9 cellular contexts compared by ENCODE assay signal in the genomic region with DNA sequence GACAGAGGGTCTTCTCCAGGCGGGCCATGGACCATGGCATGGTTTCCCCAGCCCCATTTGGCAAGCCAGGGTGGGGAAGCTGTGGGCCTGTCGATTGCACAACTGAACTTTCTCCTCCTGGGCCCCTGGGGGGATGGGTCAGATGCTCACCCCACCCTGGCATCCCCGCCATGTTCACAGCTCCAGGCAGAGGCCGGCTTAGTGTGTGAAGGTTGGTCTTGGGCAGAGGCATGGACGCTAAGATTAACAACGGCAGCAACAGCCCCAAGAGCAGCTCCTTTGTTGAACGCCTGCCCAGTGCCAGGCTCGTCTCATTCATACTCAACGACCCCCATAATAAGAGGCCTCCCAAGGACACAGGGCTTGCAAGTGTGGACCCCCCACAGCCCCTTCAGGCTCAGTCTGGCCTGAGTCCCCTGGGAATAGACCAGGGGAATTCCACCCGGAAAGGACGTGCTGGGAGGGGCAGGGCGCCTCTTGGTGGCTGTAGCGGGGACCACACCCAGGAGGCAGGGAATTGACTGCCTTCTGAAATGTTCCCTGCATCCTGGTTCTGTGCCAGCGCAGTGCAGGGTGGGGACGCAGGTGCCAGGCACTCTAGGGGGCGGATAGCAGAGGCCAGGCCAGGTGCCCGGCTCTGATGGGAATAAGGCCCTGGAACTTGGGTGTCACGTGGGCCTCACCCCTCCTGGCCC. TPM values are rescaled to one million over a fixed set of nuclear protein-coding genes. Genes with fewer than 3 reads are reported as not detected.
A peak's percentile ranks its signal among the peaks of the same experiment; 100 is the strongest.
DNase-seq lines count a peak whose midpoint lies in the region; ATAC-seq, FAIRE-seq and TF ChIP-seq lines count a peak whose summit lies in the region.
"Had no signal": no experiment of that assay in that cellular context is flagged by ENCODE, and none has a peak within 500 bp of the region (broad histone marks: within the 10 kb centered on the region; RNA-seq: fewer than 3 reads in every experiment).

No MANE protein-coding gene starts in this region.

- POLR2A ChIA-PET in H1 (lab: Charles Lee; ENCODE audit: partially characterized antibody) = interaction anchor here (2.3 kb wide), 1 partner anchor 9 kb away, joined by 11 read pairs; no protein-coding TSS in a partner anchor

- WGBS in H1 (ENCODE audit: extremely low coverage in 1 of 2, insufficient coverage in 1 of 2, insufficient read length in 1 of 2, insufficient replicate concordance in 2 of 2, low coverage in 1 of 2, low lambda C conversion rate in 2 of 2, missing lambda C conversion rate in 1 of 2), 2 experiments = 73% methylated on average over 17 of the region's 18 CpGs; no CpG with 5 or more reads in 1 of the 2 experiments

- ATAC-seq in DND-41 (ENCODE audit: insufficient read depth, low read depth) (no peak), HG03139 (IDR thresholded peaks at IDR 0.05; ENCODE audit: unreplicated experiment) (no peak), left lobe of liver (no peak), HG03280 (IDR thresholded peaks at IDR 0.05; ENCODE audit: unreplicated experiment) (no peak), HG03039 (IDR thresholded peaks at IDR 0.05; ENCODE audit: unreplicated experiment) (no peak)

- TF ChIP-seq CTCF in DND-41 (IDR thresholded peaks at IDR 0.05; ENCODE audit: borderline replicate concordance, extremely low read depth, low read length, poor library complexity, severe bottlenecking) (peak; percentile 33), H1 (IDR thresholded peaks at IDR 0.05; ENCODE audit: control extremely low read depth in 1 of 3, insufficient read depth in 1 of 3, low read depth in 1 of 3, low read length in 3 of 3) (peak; percentile 74 to 91 (median 84)), neutrophil (IDR thresholded peaks at IDR 0.05) (peak; percentile 40)

- H3K14ac ChIP-seq in H1 (ENCODE audit: insufficient read length) = no peak overlapping the region

- H3K4me3 ChIP-seq in DND-41 (ENCODE audit: low read depth in 1 of 2, low read length in 2 of 2) (no peak overlapping the region), H1 (ENCODE audit: extremely low read depth in 1 of 4, insufficient read depth in 2 of 4, low read depth in 3 of 4, low read length in 4 of 4) (no peak overlapping the region), neutrophil (ENCODE audit: low read depth in 1 of 2, low read length in 1 of 2) (no peak overlapping the region)

- H3K27me3 ChIP-seq in DND-41 (ENCODE audit: insufficient read depth, low read length, poor library complexity) = no peaks in the 10 kb centered on the region
- H3K27me3 ChIP-seq in H1 (replicated peaks in 1 of 4; ENCODE audit: control insufficient read depth in 3 of 4, extremely low read depth in 1 of 4, insufficient read depth in 3 of 4, low read length in 3 of 4) = no peaks in the 10 kb centered on the region; a peak in 1 of 7 replicates
- no peaks in the 10 kb centered on the region for H3K27me3 ChIP-seq in neutrophil

- no peaks in the 10 kb centered on the region for H3K79me1 ChIP-seq in H1 (ENCODE audit: low read depth, low read length)

- no peak overlapping the region for H3K4ac ChIP-seq in H1 (replicated peaks; ENCODE audit: insufficient read length, low read depth, low read length)

- no peak overlapping the region for H2BK120ac ChIP-seq in H1 (replicated peaks; ENCODE audit: low read depth, low read length)

- H2BK15ac ChIP-seq in H1 (ENCODE audit: low read length) = no peak overlapping the region

- H4K20me1 ChIP-seq in DND-41 (ENCODE audit: insufficient read depth, low read length) (peaks cover 2% of the 10 kb centered on the region; the same call in 1 of the 2 replicates), H1 (replicated peaks in 1 of 2; ENCODE audit: control insufficient read depth in 1 of 2, insufficient read depth in 2 of 2, low read length in 2 of 2) (peaks cover 0 to 4% of the 10 kb centered on the region in 2 experiments)

- H3K36me3 ChIP-seq in DND-41 (ENCODE audit: insufficient read depth, low read length) (no peaks in the 10 kb centered on the region), H1 (ENCODE audit: control insufficient read depth in 2 of 4, insufficient read depth in 4 of 4, low read length in 3 of 4) (no peaks in the 10 kb centered on the region), neutrophil (peaks cover 75% of the 10 kb centered on the region)

- H3K18ac ChIP-seq in H1 (ENCODE audit: extremely low read depth, low read length) = 0 out of 2 replicates have a peak overlapping the region, but pooled peaks have one; percentile 32

- H2BK20ac ChIP-seq in H1 (ENCODE audit: low read length) = no peak overlapping the region

- no peak overlapping the region for H2BK12ac ChIP-seq in H1 (ENCODE audit: low read depth, low read length)

- H3K23me2 ChIP-seq in H1 (ENCODE audit: low read depth, low read length) = no peaks in the 10 kb centered on the region

- no peak overlapping the region for H2BK5ac ChIP-seq in H1 (ENCODE audit: low read depth, low read length)

- no peak for TF ChIP-seq EP300 in H1 (IDR thresholded peaks at IDR 0.05; ENCODE audit: borderline replicate concordance in 1 of 2, low read depth in 2 of 2, low read length in 2 of 2)

- no peak overlapping the region for H4K8ac ChIP-seq in H1 (ENCODE audit: extremely low read depth, insufficient read depth, low read length)

- no peak for FAIRE-seq in H1 (lab: Jason Lieb, UNC)

- H3K4me1 ChIP-seq in DND-41 (ENCODE audit: insufficient read depth, low read length) (no peaks in the 10 kb centered on the region), H1 (replicated peaks in 1 of 4; ENCODE audit: control insufficient read depth in 3 of 4, insufficient read depth in 4 of 4, low read length in 3 of 4) (peaks cover 0 to 8% (median 5%) of the 10 kb centered on the region in 4 experiments; a peak in 4 of 7 replicates), neutrophil (ENCODE audit: control insufficient read depth in 1 of 2, insufficient read depth in 1 of 2, low read depth in 1 of 2, low read length in 1 of 2) (peaks cover 51 to 66% of the 10 kb centered on the region in 2 experiments)

- H3K9me3 ChIP-seq in DND-41 (ENCODE audit: insufficient read depth, low read length, severe bottlenecking) = no peaks in the 10 kb centered on the region
- no peaks in the 10 kb centered on the region for H3K9me3 ChIP-seq in H1 (ENCODE audit: insufficient read depth in 2 of 2, low read depth in 1 of 2, low read length in 1 of 2)
- H3K9me3 ChIP-seq in neutrophil = no peaks in the 10 kb centered on the region

- H3K9ac ChIP-seq in DND-41 (ENCODE audit: low read depth, low read length) (no peak overlapping the region), H1 (replicated peaks in 1 of 4; ENCODE audit: extremely low read depth in 1 of 4, low read depth in 3 of 4, low read length in 3 of 4) (no peak overlapping the region; a peak in 1 of 7 replicates)

- H3K4me2 ChIP-seq in DND-41 (ENCODE audit: insufficient read depth, low read length) (no peak overlapping the region), H1 (ENCODE audit: insufficient read depth in 1 of 2, low read depth in 2 of 2, low read length in 2 of 2) (no peak overlapping the region)

- no peak overlapping the region for H3K27ac ChIP-seq in DND-41 (ENCODE audit: low read length)
- no peak overlapping the region for H3K27ac ChIP-seq in H1 (ENCODE audit: low read depth, low read length)
- peak overlapping the region; percentile 89 for H3K27ac ChIP-seq in neutrophil

- H3K23ac ChIP-seq in H1 (ENCODE audit: insufficient read length) = no peak overlapping the region

- peak; percentile 74 to 81 for TF ChIP-seq RAD21 in H1 (IDR thresholded peaks at IDR 0.05 in 1 of 2, conservative IDR thresholded peaks at IDR 0.05 in 1 of 2; ENCODE audit: low read depth in 2 of 2, low read length in 2 of 2)

- no peak for DNase-seq in DND-41
- DNase-seq in HuH-7.5 (ENCODE audit: low spot score) = peak; percentile 49
- DNase-seq in H1 (ENCODE audit: low read depth in 1 of 2, low spot score in 2 of 2) = peak in 1 of 2 experiments; percentile 77
- no peak for DNase-seq in left lobe of liver (ENCODE audit: low spot score)
- DNase-seq: immature natural killer cell had no signal

- CTCF ChIA-PET in H1 (lab: Charles Lee; ENCODE audit: partially characterized antibody) = interaction anchor here (0.6 to 1.3 kb wide), 13 partner anchors 10 to 360 kb away, joined by 3 to 4 read pairs (median 3); a partner anchor contains a TSS

- no peak for TF ChIP-seq POLR2A in H1 (IDR thresholded peaks at IDR 0.05; ENCODE audit: control extremely low read depth in 1 of 2, low read depth in 2 of 2, low read length in 2 of 2)

- H2AFZ ChIP-seq in DND-41 (ENCODE audit: low read depth, low read length) (no peak overlapping the region), H1 (ENCODE audit: low read length) (no peak overlapping the region)

- no peak overlapping the region for H3K56ac ChIP-seq in H1 (replicated peaks; ENCODE audit: insufficient read length, low read depth, low read length)

- H3K79me2 ChIP-seq in DND-41 (ENCODE audit: insufficient read depth, low read length) (no peaks in the 10 kb centered on the region), H1 (ENCODE audit: control insufficient read depth in 1 of 2, insufficient read depth in 2 of 2, low read length in 2 of 2) (no peaks in the 10 kb centered on the region)

- H4K5ac ChIP-seq in H1 (ENCODE audit: insufficient read length, low read depth, low read length) = no peak overlapping the region

- H2AK5ac ChIP-seq in H1 (ENCODE audit: low read depth, low read length) = no peak overlapping the region

- no peak overlapping the region for H4K91ac ChIP-seq in H1 (replicated peaks; ENCODE audit: insufficient read length, low read length)

RNA-seq across cellular contexts. Expression of a gene that starts 8.3 kb away (rescaled TPM):
- total RNA-seq in H1 (2021; fragmentation: NEBNext Ultra II Directional; extraction: Animal tissue kit (Norgen Biotek cat#: 25700)) = 19.2 and 19.9 TPM in 2 replicates
- polyA plus RNA-seq in H1 (2011; rRNA removed) = 51.5 and 63.4 TPM in 2 replicates
- polyA plus RNA-seq in H1 (2011; cell fraction: cytosol; rRNA removed) = 31.2 TPM
- polyA plus RNA-seq in H1 (2011; cell fraction: nucleus; rRNA removed) = 31.8 TPM
- 9.5 to 28.2 TPM (median 19.1 TPM) in 4 replicates for polyA plus RNA-seq in H1 (2012, experiment 1 of 2)
- 21.4 TPM for polyA plus RNA-seq in H1 (2012, experiment 2 of 2)
- polyA plus RNA-seq in H1 (2013, experiment 1 of 2) = 37.2 TPM
- 37.9 TPM for polyA plus RNA-seq in H1 (2013, experiment 2 of 2)
- polyA minus RNA-seq in H1 (2011; rRNA and poly(A)+ RNA removed) = 1.3 and 4.3 TPM in 2 replicates
- polyA minus RNA-seq in H1 (2011; cell fraction: cytosol; rRNA and poly(A)+ RNA removed) = 9.0 TPM
- 7.9 TPM for polyA minus RNA-seq in H1 (2011; cell fraction: nucleus; rRNA and poly(A)+ RNA removed)
- total RNA-seq in left lobe of liver = 32.2 TPM

RNA-seq across cellular contexts. Expression of a gene that starts 16.4 kb away (rescaled TPM):
- total RNA-seq in H1 (2021; fragmentation: NEBNext Ultra II Directional; extraction: Animal tissue kit (Norgen Biotek cat#: 25700)) = 13.7 and 15.8 TPM in 2 replicates
- 17.4 and 20.8 TPM in 2 replicates for polyA plus RNA-seq in H1 (2011; rRNA removed)
- polyA plus RNA-seq in H1 (2011; cell fraction: cytosol; rRNA removed) = 20.9 TPM
- 14.6 TPM for polyA plus RNA-seq in H1 (2011; cell fraction: nucleus; rRNA removed)
- 8.8 to 14.5 TPM (median 12.6 TPM) in 4 replicates for polyA plus RNA-seq in H1 (2012, experiment 1 of 2)
- 16.4 TPM for polyA plus RNA-seq in H1 (2012, experiment 2 of 2)
- polyA plus RNA-seq in H1 (2013, experiment 1 of 2) = 10.2 TPM
- 10.4 TPM for polyA plus RNA-seq in H1 (2013, experiment 2 of 2)
- polyA minus RNA-seq in H1 (2011; rRNA and poly(A)+ RNA removed) = 8.0 and 9.4 TPM in 2 replicates
- polyA minus RNA-seq in H1 (2011; cell fraction: cytosol; rRNA and poly(A)+ RNA removed) = 10.6 TPM
- 19.0 TPM for polyA minus RNA-seq in H1 (2011; cell fraction: nucleus; rRNA and poly(A)+ RNA removed)
- total RNA-seq in left lobe of liver = 13.6 TPM

RNA-seq across cellular contexts. Expression of a gene that starts 27.3 kb away (rescaled TPM):
- 124 and 125 TPM in 2 replicates for total RNA-seq in H1 (2021; fragmentation: NEBNext Ultra II Directional; extraction: Animal tissue kit (Norgen Biotek cat#: 25700))
- polyA plus RNA-seq in H1 (2011; rRNA removed) = 101 and 152 TPM in 2 replicates
- polyA plus RNA-seq in H1 (2011; cell fraction: cytosol; rRNA removed) = 63.8 TPM
- polyA plus RNA-seq in H1 (2011; cell fraction: nucleus; rRNA removed) = 119 TPM
- polyA plus RNA-seq in H1 (2012, experiment 1 of 2) = 78.9 to 105 TPM (median 98.6 TPM) in 4 replicates
- polyA plus RNA-seq in H1 (2012, experiment 2 of 2) = 117 TPM
- polyA plus RNA-seq in H1 (2013, experiment 1 of 2) = 71.1 TPM
- polyA plus RNA-seq in H1 (2013, experiment 2 of 2) = 74.2 TPM
- 50.6 and 56.1 TPM in 2 replicates for polyA minus RNA-seq in H1 (2011; rRNA and poly(A)+ RNA removed)
- 63.1 TPM for polyA minus RNA-seq in H1 (2011; cell fraction: cytosol; rRNA and poly(A)+ RNA removed)
- polyA minus RNA-seq in H1 (2011; cell fraction: nucleus; rRNA and poly(A)+ RNA removed) = 34.2 TPM
- total RNA-seq in left lobe of liver = 26.6 TPM

RNA-seq across cellular contexts. Expression of a gene that starts 49.1 kb away (rescaled TPM):
- 2.1 and 3.3 TPM in 2 replicates for total RNA-seq in H1 (2021; fragmentation: NEBNext Ultra II Directional; extraction: Animal tissue kit (Norgen Biotek cat#: 25700))
- 5.5 and 9.1 TPM in 2 replicates for polyA plus RNA-seq in H1 (2011; rRNA removed)
- polyA plus RNA-seq in H1 (2011; cell fraction: cytosol; rRNA removed) = 5.8 TPM
- polyA plus RNA-seq in H1 (2011; cell fraction: nucleus; rRNA removed) = 5.2 TPM
- polyA plus RNA-seq in H1 (2012, experiment 1 of 2) = 1.8 to 3.6 TPM (median 2.8 TPM) in 4 replicates
- polyA plus RNA-seq in H1 (2012, experiment 2 of 2) = 4.0 TPM
- polyA plus RNA-seq in H1 (2013, experiment 1 of 2) = 1.5 TPM
- 1.3 TPM for polyA plus RNA-seq in H1 (2013, experiment 2 of 2)
- polyA minus RNA-seq in H1 (2011; rRNA and poly(A)+ RNA removed) = 0.63 and 1.1 TPM in 2 replicates
- polyA minus RNA-seq in H1 (2011; cell fraction: cytosol; rRNA and poly(A)+ RNA removed) = 1.2 TPM
- polyA minus RNA-seq in H1 (2011; cell fraction: nucleus; rRNA and poly(A)+ RNA removed) = 1.2 TPM
- 0.25 TPM for total RNA-seq in left lobe of liver

Comparison
In these comparisons a context has a peak if more than half of its experiments do, and no peak if none do; other contexts are left out.
1. CTCF ChIP-seq: peak in every context shown above with its lines; median percentile 84 in H1; 40 in neutrophil; 33 in DND-41.